ENCODE assay signal across 9 cellular contexts in genomic region chr15:69749797-69750196, GRCh38.
DNase-seq lines count a peak whose midpoint lies in the region; ATAC-seq lines count a peak whose summit lies in the region.
"Had no signal": no experiment of that assay in that cellular context is flagged by ENCODE, and none has a peak within 500 bp of the region (broad histone marks: within the 10 kb centered on the region; RNA-seq: fewer than 3 reads in every experiment).

No MANE protein-coding gene starts in this region.

- peaks cover 30% of the 10 kb centered on the region for H3K9me3 Mint-ChIP-seq in activated CD4-positive, alpha-beta T cell treated with anti-CD3 and anti-CD28 coated beads, Interleukin-2, amount 10 ng/mL, durations not matched to agents 24 days and 14 days
- H3K9me3 Mint-ChIP-seq in activated T-helper 17 cell treated with anti-CD3 and anti-CD28 coated beads, Interleukin-2, amount 50 U/mL, for 72 hours: peaks cover 5% of the 10 kb centered on the region
- H3K9me3 Mint-ChIP-seq in natural killer cell treated with Interleukin-12 subunit alpha and Interleukin-12 subunit beta and Interleukin-15 and Interleukin-18, amount 100 ng/mL, for 72 hours: peaks cover 4% of the 10 kb centered on the region
- H3K9me3 Mint-ChIP-seq: central memory CD8-positive, alpha-beta T cell had no signal

- peak overlapping the region; percentile 7 for H3K27ac Mint-ChIP-seq in activated CD4-positive, alpha-beta T cell treated with anti-CD3 and anti-CD28 coated beads, Interleukin-2, amount 10 ng/mL, durations not matched to agents 24 days and 14 days
- H3K27ac Mint-ChIP-seq in activated T-helper 17 cell treated with anti-CD3 and anti-CD28 coated beads, Interleukin-2, amount 50 U/mL, for 72 hours: peak overlapping the region; percentile 19
- H3K27ac Mint-ChIP-seq in natural killer cell treated with Interleukin-12 subunit alpha and Interleukin-12 subunit beta and Interleukin-15 and Interleukin-18, amount 100 ng/mL, for 72 hours: peak overlapping the region in 1 of 2 donors; percentile 20

- intact Hi-C loops in activated CD4-positive, alpha-beta T cell treated with anti-CD3 and anti-CD28 coated beads, Interleukin-2, amount 10 ng/mL, durations not matched to agents 24 days and 14 days (cut with micrococcal nuclease): no loop called here
- intact Hi-C loops in posterior vena cava (cut with DNase I): no loop called here

- H3K4me3 Mint-ChIP-seq in activated CD4-positive, alpha-beta T cell treated with anti-CD3 and anti-CD28 coated beads, Interleukin-2, amount 10 ng/mL, durations not matched to agents 24 days and 14 days: no peak overlapping the region
- no peak overlapping the region for H3K4me3 Mint-ChIP-seq in activated T-helper 17 cell treated with anti-CD3 and anti-CD28 coated beads, Interleukin-2, amount 50 U/mL, for 72 hours
- peak overlapping the region; percentile 36 for H3K4me3 Mint-ChIP-seq in natural killer cell treated with Interleukin-12 subunit alpha and Interleukin-12 subunit beta and Interleukin-15 and Interleukin-18, amount 100 ng/mL, for 72 hours
- H3K4me3 Mint-ChIP-seq: central memory CD8-positive, alpha-beta T cell had no signal

- H3K27me3 Mint-ChIP-seq in activated CD4-positive, alpha-beta T cell treated with anti-CD3 and anti-CD28 coated beads, Interleukin-2, amount 10 ng/mL, durations not matched to agents 24 days and 14 days: peaks cover 5% of the 10 kb centered on the region
- H3K27me3 Mint-ChIP-seq in activated T-helper 17 cell treated with anti-CD3 and anti-CD28 coated beads, Interleukin-2, amount 50 U/mL, for 72 hours: peaks cover 9% of the 10 kb centered on the region
- H3K27me3 Mint-ChIP-seq in natural killer cell treated with Interleukin-12 subunit alpha and Interleukin-12 subunit beta and Interleukin-15 and Interleukin-18, amount 100 ng/mL, for 72 hours: peaks cover 34 to 36% of the 10 kb centered on the region in 2 donors
- H3K27me3 Mint-ChIP-seq: central memory CD8-positive, alpha-beta T cell had no signal

- DNase-seq in activated CD4-positive, alpha-beta T cell treated with anti-CD3 and anti-CD28 coated beads, Interleukin-2, amount 10 ng/mL, durations not matched to agents 24 days and 14 days: no peak
- no peak for DNase-seq in activated CD4-positive, alpha-beta T cell treated with anti-CD3 and anti-CD28 coated beads, Interleukin-2, amount 50 U/mL, for 1 hour
- peak; percentile 31 for DNase-seq in HuH-7 (ENCODE audit: low spot score)
- DNase-seq in natural killer cell treated with Interleukin-12 subunit alpha and Interleukin-12 subunit beta and Interleukin-15 and Interleukin-18, amount 100 ng/mL, for 72 hours (ENCODE audit: low spot score): no peak
- DNase-seq in DMS153 treated with DMSO at 0.1 percent for 48 hours (lab: John Stamatoyannopoulos, UW; ENCODE audit: unreplicated experiment): no peak
- no peak for DNase-seq in posterior vena cava (ENCODE audit: low spot score)
- no peak for DNase-seq in T-helper 1 cell

- ATAC-seq in activated T-helper 17 cell treated with anti-CD3 and anti-CD28 coated beads, Interleukin-2, amount 50 U/mL, for 72 hours (replicated peaks): peak; percentile 62
- no peak for ATAC-seq in natural killer cell treated with Interleukin-12 subunit alpha and Interleukin-12 subunit beta and Interleukin-15 and Interleukin-18, amount 100 ng/mL, for 72 hours

- H3K36me3 Mint-ChIP-seq in activated CD4-positive, alpha-beta T cell treated with anti-CD3 and anti-CD28 coated beads, Interleukin-2, amount 10 ng/mL, durations not matched to agents 24 days and 14 days (ENCODE audit: low read depth): peaks cover 32% of the 10 kb centered on the region
- peaks cover 6% of the 10 kb centered on the region for H3K36me3 Mint-ChIP-seq in activated T-helper 17 cell treated with anti-CD3 and anti-CD28 coated beads, Interleukin-2, amount 50 U/mL, for 72 hours (ENCODE audit: low read depth)
- peaks cover 31% of the 10 kb centered on the region for H3K36me3 Mint-ChIP-seq in natural killer cell treated with Interleukin-12 subunit alpha and Interleukin-12 subunit beta and Interleukin-15 and Interleukin-18, amount 100 ng/mL, for 72 hours

- H3K4me1 Mint-ChIP-seq in activated CD4-positive, alpha-beta T cell treated with anti-CD3 and anti-CD28 coated beads, Interleukin-2, amount 10 ng/mL, durations not matched to agents 24 days and 14 days: peaks cover 45% of the 10 kb centered on the region
- H3K4me1 Mint-ChIP-seq in activated T-helper 17 cell treated with anti-CD3 and anti-CD28 coated beads, Interleukin-2, amount 50 U/mL, for 72 hours: peaks cover 15% of the 10 kb centered on the region
- peaks cover 45 to 67% of the 10 kb centered on the region in 2 donors for H3K4me1 Mint-ChIP-seq in natural killer cell treated with Interleukin-12 subunit alpha and Interleukin-12 subunit beta and Interleukin-15 and Interleukin-18, amount 100 ng/mL, for 72 hours (ENCODE audit: low read depth in 2 of 2)
